Comparison of ENCODE assay signal across 8 cellular contexts in the genomic region with DNA sequence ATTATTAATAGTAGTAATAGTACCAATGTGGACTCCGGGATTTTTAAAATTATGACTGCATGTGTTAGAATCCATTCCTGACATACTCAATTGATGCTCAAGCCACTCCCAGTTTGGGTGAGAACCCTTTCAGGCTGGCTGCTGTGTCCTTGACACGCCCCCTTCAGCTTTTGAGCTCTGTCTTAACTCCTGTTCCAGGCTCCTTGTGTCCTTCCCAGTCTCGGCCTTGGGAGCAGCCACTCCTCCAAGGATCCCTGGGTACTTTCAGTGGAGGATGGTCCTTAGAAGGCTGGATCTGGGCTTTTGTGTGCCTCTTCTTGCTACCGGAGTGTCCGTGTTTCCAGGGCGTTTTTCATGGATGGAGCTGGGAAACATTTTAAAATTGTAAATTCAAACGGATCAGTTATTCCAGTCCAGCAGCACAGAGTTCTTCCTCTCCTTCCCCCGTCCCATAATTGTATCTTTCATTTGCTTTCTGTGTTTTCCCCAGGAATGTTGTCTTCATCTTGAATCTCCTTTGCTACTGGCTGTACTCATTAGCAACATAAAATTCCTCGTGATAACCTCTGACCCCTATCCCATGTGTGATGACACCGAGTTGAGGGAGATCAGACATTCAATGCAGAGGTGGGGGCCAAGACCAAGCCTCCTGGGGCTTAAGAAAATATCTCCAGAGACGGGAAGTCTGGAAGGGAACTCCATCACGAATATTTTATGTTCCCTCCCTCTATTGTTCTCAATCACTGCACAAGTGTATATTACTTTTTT. TPM values are rescaled to one million over a fixed set of nuclear protein-coding genes. Genes with fewer than 3 reads are reported as not detected.
DNase-seq lines count a peak whose midpoint lies in the region; ATAC-seq and TF ChIP-seq lines count a peak whose summit lies in the region.

No MANE protein-coding gene starts in this region.

- H2BK5ac ChIP-seq in neuronal stem cell (ENCODE audit: low read length), result no peak overlapping the region

- peaks cover 22 to 32% (median 29%) of the 10 kb centered on the region in 3 donors for H3K4me1 Mint-ChIP-seq in IgD-negative memory B cell

- ATAC-seq in GM19455 (IDR thresholded peaks at IDR 0.05; ENCODE audit: unreplicated experiment), result no peak
- no peak for ATAC-seq in GM19351 (IDR thresholded peaks at IDR 0.05; ENCODE audit: unreplicated experiment)

- POLR2A ChIA-PET in AG04450 (lab: Yijun Ruan, JAX), result interaction anchor here (0.7 to 2.3 kb wide), 6 partner anchors 18 to 239 kb away, joined by 3 to 17 read pairs (median 4); a partner anchor contains a TSS

- H2BK120ac ChIP-seq in neuronal stem cell (ENCODE audit: low read depth, low read length), result no peak overlapping the region

- peak overlapping the region; percentile 66 to 92 (median 90) for H3K4me3 Mint-ChIP-seq in IgD-negative memory B cell

- H2AFZ ChIP-seq in neuronal stem cell (ENCODE audit: low read length), result no peak overlapping the region

- no peak overlapping the region for H3K9ac ChIP-seq in neuronal stem cell (ENCODE audit: low read depth, low read length, poor library complexity)

- no peak overlapping the region for H3K18ac ChIP-seq in neuronal stem cell (ENCODE audit: low read length)

- H3K36me3 Mint-ChIP-seq in IgD-negative memory B cell, result no peaks in the 10 kb centered on the region

- no peaks in the 10 kb centered on the region for H3K27me3 ChIP-seq in AG04450 (ENCODE audit: control insufficient read depth, insufficient read depth, low read length)
- H3K27me3 ChIP-seq in muscle layer of duodenum (ENCODE audit: low read depth, low read length), result no peaks in the 10 kb centered on the region
- no peaks in the 10 kb centered on the region for H3K27me3 ChIP-seq in neuronal stem cell (ENCODE audit: control insufficient read depth in 3 of 3, insufficient read depth in 3 of 3, low read depth in 1 of 3, low read length in 3 of 3)

- H3K9me3 Mint-ChIP-seq in IgD-negative memory B cell, result no peaks in the 10 kb centered on the region

- H4K8ac ChIP-seq in neuronal stem cell (ENCODE audit: low read depth, low read length), result no peak overlapping the region

- no peak overlapping the region for H3K23ac ChIP-seq in neuronal stem cell (ENCODE audit: low read depth, low read length, poor library complexity)

- H2AK5ac ChIP-seq in neuronal stem cell (ENCODE audit: low read depth, low read length), result no peak overlapping the region

- WGBS in neuronal stem cell (ENCODE audit: extremely low coverage in 2 of 2, insufficient read length in 2 of 2, insufficient replicate concordance in 1 of 2), 2 donors, result no CpG with 5 or more reads among the region's 12 CpGs

- H4K91ac ChIP-seq in neuronal stem cell (ENCODE audit: low read depth, low read length, poor library complexity), result no peak overlapping the region

- no peak overlapping the region for H3K14ac ChIP-seq in neuronal stem cell (ENCODE audit: low read length)

- DNase-seq in AG04450 (ENCODE audit: low read depth, low spot score), result no peak
- DNase-seq in caudate nucleus (lab: John Stamatoyannopoulos, UW), result peak in 1 of 61 donors; percentile 26
- no peak for DNase-seq in neuronal stem cell (ENCODE audit: low spot score)
- DNase-seq in activated CD4-positive, alpha-beta T cell treated with anti-CD3 and anti-CD28 coated beads, Interleukin-2, amount 50 U/mL, for 1 hour, result no peak

- peak overlapping the region; percentile 47 for H3K27ac ChIP-seq in AG04450 (ENCODE audit: low read depth, low read length)
- peak overlapping the region; percentile 78 for H3K27ac ChIP-seq in caudate nucleus (ENCODE audit: low read depth, low read length)
- peak overlapping the region; percentile 57 for H3K27ac ChIP-seq in muscle layer of duodenum (ENCODE audit: low read length)
- no peak overlapping the region for H3K27ac ChIP-seq in neuronal stem cell (replicated peaks; ENCODE audit: low read length)

- no peak overlapping the region for H3K4me2 ChIP-seq in neuronal stem cell (ENCODE audit: insufficient read depth, low read length, poor library complexity, severe bottlenecking)

- peak overlapping the region in 2 of 3 donors; percentile 90 to 99 for H3K27ac Mint-ChIP-seq in IgD-negative memory B cell

- H3K9me3 ChIP-seq in AG04450 (ENCODE audit: control insufficient read depth, insufficient read depth, low read length) (no peaks in the 10 kb centered on the region; the same call in 1 of the 2 replicates), muscle layer of duodenum (ENCODE audit: control insufficient read depth in 1 of 2, low read length in 2 of 2) (no peaks in the 10 kb centered on the region), neuronal stem cell (replicated peaks in 1 of 2; ENCODE audit: control insufficient read depth in 2 of 2, insufficient read depth in 1 of 2, low read depth in 1 of 2, low read length in 2 of 2) (no peaks in the 10 kb centered on the region)

- H3K4me1 ChIP-seq in muscle layer of duodenum (ENCODE audit: control insufficient read depth in 1 of 2, insufficient read depth in 2 of 2, low read length in 2 of 2) (peaks cover 0 to 25% of the 10 kb centered on the region in 2 donors), neuronal stem cell (ENCODE audit: control insufficient read depth in 2 of 2, insufficient read depth in 1 of 2, low read depth in 1 of 2, low read length in 2 of 2) (peaks cover 5 to 7% of the 10 kb centered on the region in 2 donors)

- CTCF ChIA-PET in AG04450 (lab: Charles Lee), result interaction anchor here (0.9 to 2.6 kb wide), 6 partner anchors 11 to 239 kb away, joined by 3 to 18 read pairs (median 6); a partner anchor contains a TSS

- no peaks in the 10 kb centered on the region for H3K27me3 Mint-ChIP-seq in IgD-negative memory B cell

- H3K36me3 ChIP-seq in muscle layer of duodenum (ENCODE audit: control insufficient read depth in 1 of 2, insufficient read depth in 2 of 2, low read length in 2 of 2), result peaks cover 0 to 7% of the 10 kb centered on the region in 2 donors
- H3K36me3 ChIP-seq in neuronal stem cell (replicated peaks in 1 of 2; ENCODE audit: control insufficient read depth in 2 of 2, insufficient read depth in 2 of 2, low read length in 2 of 2), result no peaks in the 10 kb centered on the region

- H3K4me3 ChIP-seq in AG04450 (ENCODE audit: low read depth, low read length) (no peak overlapping the region), muscle layer of duodenum (ENCODE audit: low read depth in 1 of 2, low read length in 2 of 2) (peak overlapping the region; percentile 37 to 85), neuronal stem cell (ENCODE audit: low read length in 2 of 2) (no peak overlapping the region)

- H3K79me1 ChIP-seq in neuronal stem cell (ENCODE audit: low read depth, low read length), result peaks cover 6% of the 10 kb centered on the region

- H3K4ac ChIP-seq in neuronal stem cell (ENCODE audit: low read length), result no peak overlapping the region

- no peak overlapping the region for H2BK12ac ChIP-seq in neuronal stem cell (ENCODE audit: low read length)

- no peak for TF ChIP-seq CTCF in AG04450 (IDR thresholded peaks at IDR 0.05; ENCODE audit: low read depth, low read length)

- H2BK15ac ChIP-seq in neuronal stem cell (ENCODE audit: low read length), result no peak overlapping the region

RNA-seq across cellular contexts. Expression of a gene that starts 40.0 kb away (rescaled TPM):
- polyA plus RNA-seq in AG04450 (2011; rRNA removed) (24.3 and 26.6 TPM in 2 replicates), IgD-negative memory B cell (7.0 TPM)
- 18.9 and 22.3 TPM in 2 replicates for polyA minus RNA-seq in AG04450 (2011; rRNA and poly(A)+ RNA removed)
- 11.4 TPM for polyA plus RNA-seq in neuronal stem cell (2013, experiment 1 of 2)
- 11.8 TPM for polyA plus RNA-seq in neuronal stem cell (2013, experiment 2 of 2)

Comparison
In these comparisons a context has a peak if more than half of its experiments do, and no peak if none do; other contexts are left out.
1. H3K4me3 ChIP-seq: peak in muscle layer of duodenum (2 of 2); none in AG04450 (single experiment) and neuronal stem cell (0 of 2).